ENCODE assay signal across 8 cellular contexts in the genomic region with DNA sequence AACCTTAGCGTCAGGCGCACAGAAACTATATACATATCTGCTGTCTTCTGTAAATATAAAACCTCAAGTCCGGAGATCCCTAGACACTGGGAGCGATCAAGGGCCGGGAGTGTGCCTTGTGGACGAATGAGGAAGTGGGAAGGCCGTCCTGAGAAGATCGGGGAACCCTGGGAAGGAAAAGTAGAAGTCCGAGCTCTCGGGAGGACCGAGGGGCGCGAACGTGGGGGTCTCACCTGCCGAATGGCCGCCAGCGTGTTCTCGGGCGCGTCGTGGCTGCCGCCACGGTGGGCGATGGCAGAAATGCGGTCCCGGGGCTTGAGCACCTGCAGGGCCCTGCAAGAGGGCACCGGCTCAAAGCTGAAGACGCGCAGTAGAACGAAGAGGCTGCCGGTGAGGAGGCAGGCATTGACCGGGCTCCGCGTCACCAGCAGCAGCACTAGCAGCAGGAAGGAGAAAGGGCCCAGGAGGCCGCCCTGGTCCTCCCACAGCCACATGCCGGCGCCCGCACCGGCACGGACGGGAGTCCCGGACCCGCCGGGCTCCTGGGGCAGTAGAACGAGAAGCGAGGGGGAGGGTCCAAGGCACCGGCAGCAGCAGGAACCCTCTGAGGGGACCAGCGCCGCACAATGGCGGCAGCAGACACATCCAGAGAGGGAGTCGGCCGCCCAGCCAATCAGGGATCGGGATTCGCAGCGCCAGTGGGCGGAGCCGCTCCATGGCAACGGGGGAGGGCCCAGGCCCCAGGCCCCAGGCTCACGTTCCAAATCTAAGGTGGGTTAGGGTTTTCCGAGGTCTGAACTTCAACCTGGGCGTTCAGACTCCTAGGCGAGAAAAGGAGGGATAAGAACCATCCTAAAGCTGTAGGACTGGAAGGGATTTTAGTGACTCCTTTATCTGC. TPM values are rescaled to one million over a fixed set of nuclear protein-coding genes. Genes with fewer than 3 reads are reported as not detected.
DNase-seq lines count a peak whose midpoint lies in the region; ATAC-seq and TF ChIP-seq lines count a peak whose summit lies in the region.

TSS of gene GDE1 (minus strand) at position 628 of the 898 bp plus-strand sequence. CDS start at position 494, 134 bp downstream.

- H3K27me3 ChIP-seq in HAP-1 (ENCODE audit: low read depth) (no peaks in the 10 kb centered on the region), MG63 (no peaks in the 10 kb centered on the region), foreskin keratinocyte (no peaks in the 10 kb centered on the region), neuron (ENCODE audit: insufficient read depth, low read length) (no peaks in the 10 kb centered on the region), subcutaneous abdominal adipose tissue (ENCODE audit: control insufficient read depth in 5 of 5, insufficient read depth in 4 of 5, low read length in 5 of 5) (no peaks in the 10 kb centered on the region)

- ATAC-seq in foreskin keratinocyte: peak; percentile 80

- H3K4me3 ChIP-seq in HAP-1: peak within 1 kb of the TSS; percentile 84
- peak within 1 kb of the TSS; percentile 83 for H3K4me3 ChIP-seq in MG63
- H3K4me3 ChIP-seq in neuron (ENCODE audit: low read length): peak within 1 kb of the TSS; percentile 74
- peak within 1 kb of the TSS; percentile 87 to 97 (median 90) for H3K4me3 ChIP-seq in subcutaneous abdominal adipose tissue (ENCODE audit: low read depth in 1 of 5, low read length in 5 of 5)

- H3K9ac ChIP-seq in subcutaneous abdominal adipose tissue (ENCODE audit: low read length in 5 of 5): peak within 1 kb of the TSS; percentile 84 to 96 (median 92)

- peaks cover 17% of the 10 kb centered on the region for H3K36me3 ChIP-seq in HAP-1 (replicated peaks)
- H3K36me3 ChIP-seq in MG63: peaks cover 2% of the 10 kb centered on the region
- H3K36me3 ChIP-seq in neuron (ENCODE audit: insufficient read depth, low read length): peaks cover 7% of the 10 kb centered on the region
- peaks cover 0 to 5% (median 3%) of the 10 kb centered on the region in 5 donors for H3K36me3 ChIP-seq in subcutaneous abdominal adipose tissue (ENCODE audit: control insufficient read depth in 5 of 5, insufficient read depth in 5 of 5, low read length in 5 of 5)

- H3K4me1 ChIP-seq in HAP-1 (peaks cover 48% of the 10 kb centered on the region), foreskin keratinocyte (peaks cover 19% of the 10 kb centered on the region), neuron (ENCODE audit: insufficient read depth, low read length) (peaks cover 38% of the 10 kb centered on the region), subcutaneous abdominal adipose tissue (ENCODE audit: control insufficient read depth in 5 of 5, insufficient read depth in 5 of 5, low read length in 5 of 5) (peaks cover 0 to 59% (median 42%) of the 10 kb centered on the region in 5 donors)

- peak; percentile 59 for TF ChIP-seq CTCF in foreskin keratinocyte (conservative IDR thresholded peaks at IDR 0.05)

- H3K9me3 ChIP-seq in HAP-1 (no peaks in the 10 kb centered on the region), MG63 (no peaks in the 10 kb centered on the region), neuron (ENCODE audit: low read length) (no peaks in the 10 kb centered on the region), subcutaneous abdominal adipose tissue (ENCODE audit: control insufficient read depth in 5 of 5, low read length in 5 of 5) (no peaks in the 10 kb centered on the region)

- DNase-seq in GDM1 (lab: John Stamatoyannopoulos, UW): peak; percentile 86
- DNase-seq in HAP-1 (ENCODE audit: low spot score in 2 of 2): peak; percentile 92 to 97
- peak; percentile 94 for DNase-seq in MG63
- peak; percentile 29 for DNase-seq in SHP77 treated with DMSO at 0.1 percent for 48 hours (lab: John Stamatoyannopoulos, UW)
- DNase-seq in activated gamma-delta T cell treated with anti-CD3 and anti-CD28 coated beads, Interleukin-2, amount 50 U/mL, for 16 hours (ENCODE audit: low read depth): peak; percentile 92
- peak; percentile 61 to 78 for DNase-seq in foreskin keratinocyte

- in situ Hi-C loops in HAP-1 (cut with MboI; ENCODE audit: low sequenced_read_pairs): loop anchor here (10.0 to 25.0 kb wide), 2 partner anchors 437 to 709 kb away; partner anchors contain the start of gene ARL6IP1

- H3K27ac ChIP-seq in foreskin keratinocyte (peak within 1 kb of the TSS; percentile 10), subcutaneous abdominal adipose tissue (ENCODE audit: low read depth, low read length) (peak within 1 kb of the TSS; percentile 96)

- peak within 1 kb of the TSS; percentile 94 for H2AFZ ChIP-seq in neuron (ENCODE audit: low read depth, low read length)

RNA-seq across cellular contexts. Expression of gene GDE1, which starts in this region (rescaled TPM):
- 35.3 and 37.9 TPM in 2 replicates for total RNA-seq in MG63 (2014; rRNA removed; shearing (Covaris generic); ENCODE audit: low replicate concordance)
- total RNA-seq in foreskin keratinocyte: 58.1 and 60.1 TPM in 2 replicates
- 45.8 and 50.2 TPM in 2 replicates for polyA plus RNA-seq in foreskin keratinocyte

Comparison
In these comparisons a context has a peak if more than half of its experiments do, and no peak if none do; other contexts are left out.
1. Peak in every context shown above with its lines: DNase-seq, ATAC-seq, H3K4me3 ChIP-seq and H3K27ac ChIP-seq.
2. DNase-seq: peak in every context shown above with its lines; median percentile 94 in HAP-1; 94 in MG63; 92 in activated gamma-delta T cell treated with anti-CD3 and anti-CD28 coated beads, Interleukin-2, amount 50 U/mL, for 16 hours; 86 in GDM1; 70 in foreskin keratinocyte; 29 in SHP77 treated with DMSO at 0.1 percent for 48 hours.